ENCODE assay signal across 13 cellular contexts in the genomic region with DNA sequence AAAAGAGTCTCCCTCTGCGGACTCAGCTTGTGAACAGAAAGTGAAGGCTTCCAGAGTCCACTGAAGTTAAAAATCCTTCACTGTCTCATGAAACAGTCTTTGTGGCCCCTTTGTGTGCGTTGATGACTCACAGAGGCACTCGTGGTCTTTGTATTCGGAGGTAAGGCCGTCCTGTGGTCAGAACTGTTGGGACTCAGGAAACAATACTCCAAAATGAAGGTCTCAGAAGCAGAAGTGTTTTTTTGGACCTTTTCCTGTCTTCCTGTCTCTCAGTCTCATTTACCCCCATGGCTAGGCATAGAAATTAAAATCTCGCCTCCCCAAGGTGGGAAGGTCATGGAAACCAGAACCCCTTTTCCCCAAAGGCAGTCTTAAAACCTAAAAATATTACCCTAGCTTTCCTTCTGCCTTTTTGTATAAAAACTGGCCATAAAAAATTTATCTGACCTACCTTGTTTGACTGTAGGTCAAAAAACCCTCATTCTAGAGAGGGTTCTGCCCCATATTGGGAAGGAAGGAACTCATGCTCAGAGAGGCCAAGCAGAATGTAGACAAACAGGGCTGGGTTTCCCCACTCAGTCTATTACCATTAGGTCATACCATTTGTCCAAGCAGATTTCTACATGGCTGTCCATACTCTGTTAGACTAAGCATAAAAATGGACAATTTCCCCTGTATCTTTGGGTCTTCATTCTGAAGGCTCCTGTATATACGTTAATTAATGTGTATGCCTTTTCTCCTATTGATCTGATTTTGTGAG. TPM values are rescaled to one million over a fixed set of nuclear protein-coding genes. Genes with fewer than 3 reads are reported as not detected.
A peak's percentile ranks its signal among the peaks of the same experiment; 100 is the strongest.
DNase-seq lines count a peak whose midpoint lies in the region; ATAC-seq, FAIRE-seq and TF ChIP-seq lines count a peak whose summit lies in the region.
"Had no signal": no experiment of that assay in that cellular context is flagged by ENCODE, and none has a peak within 500 bp of the region (broad histone marks: within the 10 kb centered on the region; RNA-seq: fewer than 3 reads in every experiment).

No MANE protein-coding gene starts in this region.

- H3K27me3 Mint-ChIP-seq in natural killer cell (ENCODE audit: low read depth in 2 of 2): peaks cover 0 to 3% of the 10 kb centered on the region in 2 donors

- FAIRE-seq in GM12891 (lab: Jason Lieb, UNC): peak; percentile 52

- TF ChIP-seq CTCF in natural killer cell (IDR thresholded peaks at IDR 0.05): no peak
- no peak for TF ChIP-seq CTCF in esophagus squamous epithelium (IDR thresholded peaks at IDR 0.05)

- intact Hi-C loops in natural killer cell (cut with micrococcal nuclease) (no loop called here), esophagus squamous epithelium (cut with DNase I) (no loop called here)

- TF ChIP-seq POLR2A in GM12891 (IDR thresholded peaks at IDR 0.05; ENCODE audit: low read depth, low read length): no peak
- no peak for TF ChIP-seq POLR2A in esophagus squamous epithelium (IDR thresholded peaks at IDR 0.05)

- no peaks in the 10 kb centered on the region for H3K9me3 Mint-ChIP-seq in natural killer cell
- H3K9me3 Mint-ChIP-seq: neural progenitor cell had no signal

- no peaks in the 10 kb centered on the region for H3K36me3 ChIP-seq in esophagus squamous epithelium
- H3K36me3 ChIP-seq: neural progenitor cell had no signal

- DNase-seq in GM12891 (ENCODE audit: insufficient read length, low spot score): no peak
- peak; percentile 76 for DNase-seq in KG1 (lab: John Stamatoyannopoulos, UW)
- DNase-seq in UCSD-AML1 (lab: John Stamatoyannopoulos, UW; ENCODE audit: unreplicated experiment): peak; percentile 46
- DNase-seq in natural killer cell: no peak
- no peak for DNase-seq in esophagus squamous epithelium (lab: John Stamatoyannopoulos, UW)
- no peak for DNase-seq in iPS-NIHi7 (ENCODE audit: extremely low spot score)
- DNase-seq in pons (ENCODE audit: low spot score): no peak
- no peak for DNase-seq in NCI-H146 treated with DMSO at 0.1 percent for 48 hours (lab: John Stamatoyannopoulos, UW; ENCODE audit: unreplicated experiment)
- DNase-seq: central memory CD4-positive, alpha-beta T cell; GOT3; kidney glomerular epithelial cell; NCI-H524 treated with DMSO at 0.1 percent for 48 hours had no signal

- peaks cover 3 to 37% (median 7%) of the 10 kb centered on the region in 3 donors for H3K4me1 ChIP-seq in esophagus squamous epithelium
- H3K4me1 ChIP-seq: neural progenitor cell had no signal

- H3K4me3 Mint-ChIP-seq in natural killer cell: no peak overlapping the region
- H3K4me3 Mint-ChIP-seq: neural progenitor cell had no signal

- H3K27ac ChIP-seq in esophagus squamous epithelium: no peak overlapping the region
- H3K27ac ChIP-seq: neural progenitor cell had no signal

- no peaks in the 10 kb centered on the region for H3K36me3 Mint-ChIP-seq in natural killer cell
- H3K36me3 Mint-ChIP-seq: neural progenitor cell had no signal

- H3K9me3 ChIP-seq in esophagus squamous epithelium: no peaks in the 10 kb centered on the region

- peak in 2 of 3 donors; percentile 46 to 63 for ATAC-seq in natural killer cell

- H3K4me3 ChIP-seq in esophagus squamous epithelium: no peak overlapping the region
- H3K4me3 ChIP-seq: neural progenitor cell had no signal

- peaks cover 0 to 25% of the 10 kb centered on the region in 2 donors for H3K4me1 Mint-ChIP-seq in natural killer cell
- H3K4me1 Mint-ChIP-seq: neural progenitor cell had no signal

- WGBS in esophagus squamous epithelium, 2 donors: 59 to 76% methylated on average over 7 of the region's 7 CpGs

- H3K27me3 ChIP-seq in esophagus squamous epithelium: peaks cover 0 to 1% (median 0%) of the 10 kb centered on the region in 4 donors
- H3K27me3 ChIP-seq: neural progenitor cell had no signal

- H3K27ac Mint-ChIP-seq in natural killer cell: peak overlapping the region in 1 of 2 donors; percentile 38
- H3K27ac Mint-ChIP-seq: neural progenitor cell had no signal

TF ChIP-seq in GM12891, 5 proteins besides CTCF, POLR2A, EP300 and RAD21:
- TF ChIP-seq SPI1 (IDR thresholded peaks at IDR 0.05; ENCODE audit: low read depth, low read length) (peak; percentile 48), TAF1 (IDR thresholded peaks at IDR 0.05; ENCODE audit: low read depth, low read length) (no peak)

RNA-seq across cellular contexts. Expression of a gene that starts 19.1 kb away (rescaled TPM):
- not detected for polyA plus RNA-seq in GM12891 (2012; ENCODE audit: low read depth, missing spikeins)
- not detected for total RNA-seq in natural killer cell
- total RNA-seq in esophagus squamous epithelium: not detected

RNA-seq across cellular contexts. Expression of a gene that starts 26.8 kb away (rescaled TPM):
- polyA plus RNA-seq in GM12891 (2012; ENCODE audit: low read depth, missing spikeins): 6.7 TPM
- total RNA-seq in natural killer cell: not detected
- 10 to 100 TPM in 3 of 4 donors, 1 to 10 TPM in 1; 6.7 to 36.1 (median 15.6) TPM for total RNA-seq in esophagus squamous epithelium

RNA-seq across cellular contexts. Expression of a gene that starts 54.7 kb away (rescaled TPM):
- 49.6 TPM for polyA plus RNA-seq in GM12891 (2012; ENCODE audit: low read depth, missing spikeins)
- 100 to 1,000 TPM; 120 to 150 (median 129) TPM for total RNA-seq in natural killer cell
- total RNA-seq in esophagus squamous epithelium: 10 to 100 TPM; 36.5 to 78.4 (median 71.5) TPM

Comparison
In these comparisons a context has a peak if more than half of its experiments do, and no peak if none do; other contexts are left out.
1. DNase-seq: peak in KG1 (single experiment) and UCSD-AML1 (single experiment); none in GM12891 (single experiment), natural killer cell (single experiment), esophagus squamous epithelium (single experiment), iPS-NIHi7 (single experiment), pons (single experiment) and NCI-H146 treated with DMSO at 0.1 percent for 48 hours (single experiment).
2. RNA of a gene that starts 26.8 kb away (total RNA-seq): 6.7 to 36.1 TPM in esophagus squamous epithelium; not detected in natural killer cell; every median in the first group is over 4 times any median in the second.